In the genomic region with DNA sequence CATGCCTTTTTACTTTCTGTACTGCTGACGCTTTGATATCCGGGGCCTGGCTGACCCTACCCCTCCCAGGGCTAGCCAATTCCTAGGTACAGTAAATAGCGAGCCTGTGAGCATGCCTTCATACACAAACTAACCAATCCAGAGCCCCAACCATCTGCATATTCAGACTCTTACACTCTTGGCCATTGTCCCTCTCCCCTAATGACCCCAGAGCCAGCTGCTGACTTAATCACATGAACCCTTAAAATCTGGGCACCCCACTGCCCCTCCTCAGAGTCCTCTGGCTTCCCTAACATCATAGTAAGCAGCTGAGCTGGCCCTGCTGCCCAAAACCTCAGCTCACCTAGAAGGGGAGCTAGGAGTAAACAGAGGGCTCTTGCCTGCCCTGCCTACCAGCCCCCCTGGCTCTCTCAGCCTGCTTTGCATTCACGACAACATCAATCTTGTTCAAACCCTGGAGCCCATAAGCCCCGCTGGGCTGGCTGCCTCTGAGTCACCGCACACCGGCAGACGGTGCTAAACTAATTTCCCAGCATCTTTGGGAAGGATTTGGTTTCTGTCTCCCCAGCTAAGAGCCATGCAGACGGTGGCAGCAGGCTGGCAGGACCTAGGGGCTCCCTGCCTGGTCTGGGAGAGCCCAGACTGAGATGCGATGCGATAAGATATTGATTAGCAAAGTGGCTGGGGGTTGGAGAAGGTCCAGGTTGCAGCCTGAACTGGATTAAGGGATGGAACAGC, we compare ENCODE assay signal across 13 cellular contexts.
DNase-seq lines count a peak whose midpoint lies in the region; ATAC-seq, FAIRE-seq and TF ChIP-seq lines count a peak whose summit lies in the region.
"Had no signal": no experiment of that assay in that cellular context is flagged by ENCODE, and none has a peak within 500 bp of the region (broad histone marks: within the 10 kb centered on the region; RNA-seq: fewer than 3 reads in every experiment).

No MANE protein-coding gene starts in this region.

- FAIRE-seq in HepG2 (lab: Jason Lieb, UNC), result no peak

- H3K4me1 ChIP-seq in HepG2 (ENCODE audit: insufficient read depth, low read length), result no peaks in the 10 kb centered on the region
- H3K4me1 ChIP-seq: SJSA1 had no signal

- DNase-seq in DMS79 treated with DMSO at 0.1 percent for 48 hours (lab: John Stamatoyannopoulos, UW) (peak; percentile 24), M059J (ENCODE audit: low read depth) (peak; percentile 62), HepG2 (ENCODE audit: low spot score) (no peak), dermis blood vessel endothelial cell (no peak), globus pallidus (ENCODE audit: low spot score) (no peak)
- DNase-seq: activated CD8-positive, alpha-beta memory T cell treated with anti-CD3 and anti-CD28 coated beads, Interleukin-2, amount 50 U/mL, for 48 hours; cortex of kidney; NCI-H510A had no signal

- H3K9me2 ChIP-seq in neural cell (ENCODE audit: insufficient read depth, low read length), result no peaks in the 10 kb centered on the region

- CTCF ChIA-PET in HepG2 (lab: Yijun Ruan, JAX; ENCODE audit: low intra/inter-chr PET ratio, low total read pairs), result no interaction called here

- BruUV-seq in HepG2 (replicated peaks; lab: Mats Ljungman, UMichigan), result no TSS peak

- H3K9ac ChIP-seq in neural cell (ENCODE audit: low read length) (no peak overlapping the region), HepG2 (ENCODE audit: insufficient read depth, low read depth, low read length) (no peak overlapping the region)

- H3K9me3 ChIP-seq in neural cell (ENCODE audit: low read length) (no peaks in the 10 kb centered on the region), HepG2 (ENCODE audit: low read length) (no peaks in the 10 kb centered on the region)
- H3K9me3 ChIP-seq: SJSA1 had no signal

- H3K27me3 ChIP-seq in neural cell (ENCODE audit: insufficient read depth, low read depth, low read length), result no peaks in the 10 kb centered on the region
- H3K27me3 ChIP-seq in HepG2 (ENCODE audit: control insufficient read depth in 1 of 2, insufficient read depth in 2 of 2, low read length in 2 of 2), result peaks cover 8 to 33% of the 10 kb centered on the region in 2 experiments; a peak in 3 of 5 replicates
- H3K27me3 ChIP-seq: SJSA1 had no signal

- H3K36me3 ChIP-seq in neural cell (ENCODE audit: insufficient read depth, low read length), result no peaks in the 10 kb centered on the region
- no peaks in the 10 kb centered on the region for H3K36me3 ChIP-seq in HepG2 (replicated peaks in 1 of 2; ENCODE audit: control insufficient read depth in 1 of 2, insufficient read depth in 2 of 2, low read length in 2 of 2)
- H3K36me3 ChIP-seq: SJSA1 had no signal

- TF ChIP-seq CTCF in neural cell (IDR thresholded peaks at IDR 0.05; ENCODE audit: poor library complexity, severe bottlenecking) (no peak), HepG2 (CRISPR knock-in tag; IDR thresholded peaks at IDR 0.05) (no peak)

- intact Hi-C loops in HepG2 (cut with micrococcal nuclease; ENCODE audit: unreplicated experiment), result no loop called here

- no peak for TF ChIP-seq POLR2A in HepG2 (IDR thresholded peaks at IDR 0.05; ENCODE audit: insufficient read depth in 1 of 2, low read depth in 2 of 2, low read length in 2 of 2)

- ATAC-seq in SK-N-SH treated with all-trans-retinoic acid at 6 μM for 48 hours (peak; percentile 93), HG02938 (IDR thresholded peaks at IDR 0.05; ENCODE audit: unreplicated experiment) (no peak), HepG2 (no peak)

- H3K4me2 ChIP-seq in neural cell (ENCODE audit: low read length) (no peak overlapping the region), HepG2 (ENCODE audit: low read depth, low read length) (no peak overlapping the region)

- no peak overlapping the region for H3K4me3 ChIP-seq in neural cell (ENCODE audit: low read length)
- H3K4me3 ChIP-seq in HepG2 (replicated peaks in 1 of 3; ENCODE audit: insufficient read depth in 1 of 3, low read depth in 2 of 3, low read length in 3 of 3), result no peak overlapping the region
- H3K4me3 ChIP-seq: SJSA1 had no signal

- H3K27ac ChIP-seq in neural cell (ENCODE audit: low read length), result no peak overlapping the region
- no peak overlapping the region for H3K27ac ChIP-seq in HepG2 (ENCODE audit: extremely low read length, insufficient read depth, low read length)
- H3K27ac ChIP-seq: SJSA1, VCaP had no signal

- POLR2A ChIA-PET in HepG2 (lab: Yijun Ruan, JAX), result no interaction called here

- no peak for TF ChIP-seq EP300 in neural cell (conservative IDR thresholded peaks at IDR 0.05; ENCODE audit: poor library complexity, severe bottlenecking)
- no peak for TF ChIP-seq EP300 in HepG2 (IDR thresholded peaks at IDR 0.05; ENCODE audit: low read depth in 2 of 2, low read length in 2 of 2)
- no peak for TF ChIP-seq EP300 in HepG2 (CRISPR knock-in tag; IDR thresholded peaks at IDR 0.05; ENCODE audit: borderline replicate concordance)

- H3F3A ChIP-seq in neural cell (ENCODE audit: insufficient read depth, low read length, poor library complexity, severe bottlenecking), result no peaks in the 10 kb centered on the region

- H4K20me1 ChIP-seq in neural cell (ENCODE audit: insufficient read depth) (no peaks in the 10 kb centered on the region), HepG2 (ENCODE audit: insufficient read depth, low read length) (no peaks in the 10 kb centered on the region)

- H3K79me2 ChIP-seq in neural cell (replicated peaks; ENCODE audit: insufficient read depth, low read length) (no peaks in the 10 kb centered on the region), HepG2 (ENCODE audit: insufficient read depth, low read length) (no peaks in the 10 kb centered on the region)

- WGBS in HepG2 (ENCODE audit: low lambda C conversion rate), result 2% methylated on average over 11 of the region's 11 CpGs

- TF ChIP-seq RAD21 in neural cell (conservative IDR thresholded peaks at IDR 0.05), result no peak
- TF ChIP-seq RAD21 in HepG2 (CRISPR knock-in tag; IDR thresholded peaks at IDR 0.05), result no peak

- in situ Hi-C loops in HepG2 (cut with HindIII; ENCODE audit: extremely low pct_ligation_motif_present, low pct_unique_long_range_greater_than_20kb), result no loop called here

- H2AFZ ChIP-seq in neural cell (ENCODE audit: low read depth, low read length), result peak overlapping the region; percentile 14
- H2AFZ ChIP-seq in HepG2 (ENCODE audit: low read length), result no peak overlapping the region

TF ChIP-seq in SK-N-SH treated with all-trans-retinoic acid at 6 μM for 48 hours, 23 proteins besides CTCF, POLR2A, EP300 and RAD21 (continues in another document):
- no peak for TF ChIP-seq ZNF70 (CRISPR knock-in tag; IDR thresholded peaks at IDR 0.05)
- TF ChIP-seq, protein P1, sequence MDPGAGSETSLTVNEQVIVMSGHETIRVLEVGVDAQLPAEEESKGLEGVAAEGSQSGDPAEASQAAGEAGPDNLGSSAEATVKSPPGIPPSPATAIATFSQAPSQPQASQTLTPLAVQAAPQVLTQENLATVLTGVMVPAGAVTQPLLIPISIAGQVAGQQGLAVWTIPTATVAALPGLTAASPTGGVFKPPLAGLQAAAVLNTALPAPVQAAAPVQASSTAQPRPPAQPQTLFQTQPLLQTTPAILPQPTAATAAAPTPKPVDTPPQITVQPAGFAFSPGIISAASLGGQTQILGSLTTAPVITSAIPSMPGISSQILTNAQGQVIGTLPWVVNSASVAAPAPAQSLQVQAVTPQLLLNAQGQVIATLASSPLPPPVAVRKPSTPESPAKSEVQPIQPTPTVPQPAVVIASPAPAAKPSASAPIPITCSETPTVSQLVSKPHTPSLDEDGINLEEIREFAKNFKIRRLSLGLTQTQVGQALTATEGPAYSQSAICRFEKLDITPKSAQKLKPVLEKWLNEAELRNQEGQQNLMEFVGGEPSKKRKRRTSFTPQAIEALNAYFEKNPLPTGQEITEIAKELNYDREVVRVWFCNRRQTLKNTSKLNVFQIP (CRISPR knock-in tag; IDR thresholded peaks at IDR 0.05; ENCODE audit: borderline replicate concordance, low read depth), result no peak
- TF ChIP-seq TOX (CRISPR knock-in tag; IDR thresholded peaks at IDR 0.05; ENCODE audit: borderline replicate concordance), result no peak

TF ChIP-seq in neural cell, 6 proteins besides CTCF, POLR2A, EP300 and RAD21 (continues in another document):
- no peak for TF ChIP-seq TAF1 (IDR thresholded peaks at IDR 0.05; ENCODE audit: low read depth)
- no peak for TF ChIP-seq EZH2 (IDR thresholded peaks at IDR 0.05; ENCODE audit: borderline replicate concordance, insufficient read depth, low read length, poor library complexity, severe bottlenecking)

TF ChIP-seq in HepG2, 621 proteins besides CTCF, POLR2A, EP300 and RAD21:
- TF ChIP-seq MBD4 (IDR thresholded peaks at IDR 0.05; ENCODE audit: borderline replicate concordance, low read length) (no peak), ZNF781 (CRISPR knock-in tag; IDR thresholded peaks at IDR 0.05; ENCODE audit: borderline replicate concordance, not compliant biosample characterization) (no peak)
- TF ChIP-seq, protein P2, sequence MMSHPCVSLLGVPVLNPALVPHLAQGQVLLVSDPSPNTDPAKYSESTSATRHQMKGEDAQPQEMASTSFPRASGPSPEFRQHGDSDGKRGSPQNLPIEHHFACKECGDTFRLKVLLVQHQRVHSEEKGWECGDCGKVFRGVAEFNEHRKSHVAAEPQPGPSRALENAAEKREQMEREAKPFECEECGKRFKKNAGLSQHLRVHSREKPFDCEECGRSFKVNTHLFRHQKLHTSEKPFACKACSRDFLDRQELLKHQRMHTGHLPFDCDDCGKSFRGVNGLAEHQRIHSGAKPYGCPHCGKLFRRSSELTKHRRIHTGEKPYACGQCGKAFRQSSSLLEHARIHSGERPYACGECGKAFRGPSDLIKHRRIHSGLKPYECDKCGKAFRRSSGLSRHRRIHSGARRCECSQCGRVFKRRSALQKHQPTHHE (CRISPR knock-in tag; IDR thresholded peaks at IDR 0.05; ENCODE audit: borderline replicate concordance), result no peak

Comparison
In these comparisons a context has a peak if more than half of its experiments do, and no peak if none do; other contexts are left out.
1. DNase-seq: peak in DMS79 treated with DMSO at 0.1 percent for 48 hours (single experiment) and M059J (single experiment); none in HepG2 (single experiment), dermis blood vessel endothelial cell (single experiment) and globus pallidus (single experiment).